ENCODE assay signal across 8 cellular contexts in genomic region chr4:23333946-23334878, GRCh38.
DNase-seq lines count a peak whose midpoint lies in the region; ATAC-seq and TF ChIP-seq lines count a peak whose summit lies in the region.

No MANE protein-coding gene starts in this region.

- H3K27me3 ChIP-seq in prostate gland (replicated peaks; ENCODE audit: insufficient read depth) = no peaks in the 10 kb centered on the region

- peak; percentile 73 for ATAC-seq in GM21447 (IDR thresholded peaks at IDR 0.05; ENCODE audit: unreplicated experiment)
- ATAC-seq in HG03575 (IDR thresholded peaks at IDR 0.05; ENCODE audit: extremely low read depth, insufficient number of reproducible peaks, low FRiP score, unreplicated experiment) = peak; percentile 75

- no peaks in the 10 kb centered on the region for H3K9me3 ChIP-seq in prostate gland

- TF ChIP-seq CTCF in astrocyte of the spinal cord (IDR thresholded peaks at IDR 0.05; ENCODE audit: low read depth, low read length) (no peak), prostate gland (IDR thresholded peaks at IDR 0.05) (no peak)

- H3K36me3 ChIP-seq in prostate gland = no peaks in the 10 kb centered on the region

- no peak for TF ChIP-seq POLR2A in prostate gland (IDR thresholded peaks at IDR 0.05)

- whole genome bisulfite sequencing in prostate gland = 33% methylated on average over 5 of the region's 5 CpGs

- no peak overlapping the region for H3K27ac ChIP-seq in prostate gland

- DNase-seq in ELF-1 (ENCODE audit: low read depth, low spot score) (peak; percentile 71), NOMO-1 treated with dmso at 0.1 percent for 144 hours (lab: John Stamatoyannopoulos, UW; ENCODE audit: unreplicated experiment) (peak; percentile 97), astrocyte of the spinal cord (ENCODE audit: low read depth, low spot score) (peak; percentile 96), left kidney (ENCODE audit: low read depth, low spot score) (peak; percentile 63), amygdala (lab: John Stamatoyannopoulos, UW) (no peak), prostate gland (ENCODE audit: low spot score) (no peak)

- H3K4me3 ChIP-seq in astrocyte of the spinal cord (ENCODE audit: low read depth, low read length) = no peak overlapping the region
- H3K4me3 ChIP-seq in prostate gland = no peak overlapping the region

- intact Hi-C loops in prostate gland (cut with DNase I) = no loop called here

- H3K4me1 ChIP-seq in prostate gland (replicated peaks) = no peaks in the 10 kb centered on the region

- in situ Hi-C loops in astrocyte of the spinal cord (cut with HindIII; ENCODE audit: low sequenced_read_pairs) = no loop called here

Comparison
In these comparisons a context has a peak if more than half of its experiments do, and no peak if none do; other contexts are left out.
1. DNase-seq: peak in ELF-1 (single experiment), NOMO-1 treated with dmso at 0.1 percent for 144 hours (single experiment), astrocyte of the spinal cord (single experiment) and left kidney (single experiment); none in amygdala (0 of 56) and prostate gland (single experiment).